21 cellular contexts compared by ENCODE assay signal in genomic region chr14:73719791-73720190, GRCh38. TPM values are rescaled to one million over a fixed set of nuclear protein-coding genes. Genes with fewer than 3 reads are reported as not detected.
DNase-seq lines count a peak whose midpoint lies in the region; ATAC-seq, FAIRE-seq and TF ChIP-seq lines count a peak whose summit lies in the region.
"Had no signal": no experiment of that assay in that cellular context is flagged by ENCODE, and none has a peak within 500 bp of the region (broad histone marks: within the 10 kb centered on the region; RNA-seq: fewer than 3 reads in every experiment).

No MANE protein-coding gene starts in this region.

- peaks cover 22% of the 10 kb centered on the region for H3F3A ChIP-seq in SK-N-SH (replicated peaks; ENCODE audit: insufficient read depth)

- H4K20me1 ChIP-seq in SK-N-SH (ENCODE audit: insufficient read depth) (no peaks in the 10 kb centered on the region), astrocyte (ENCODE audit: insufficient read depth, low read length) (peaks cover 11% of the 10 kb centered on the region)

- H3K79me2 ChIP-seq in SK-N-SH (ENCODE audit: insufficient read depth) (no peaks in the 10 kb centered on the region), astrocyte (ENCODE audit: insufficient read depth, low read length) (peaks cover 12% of the 10 kb centered on the region)

- H3K4me2 ChIP-seq in SK-N-SH (no peak overlapping the region), astrocyte (ENCODE audit: low read length) (no peak overlapping the region)
- H3K4me2 ChIP-seq: BLaER1 had no signal

- H3K36me3 ChIP-seq in SK-N-SH (replicated peaks in 1 of 2; ENCODE audit: control insufficient read depth in 1 of 2, insufficient read depth in 2 of 2, low read length in 1 of 2): peaks cover 42 to 46% of the 10 kb centered on the region in 2 experiments
- peaks cover 40% of the 10 kb centered on the region for H3K36me3 ChIP-seq in astrocyte (ENCODE audit: insufficient read depth, low read length)
- H3K36me3 ChIP-seq in stomach smooth muscle (ENCODE audit: control insufficient read depth in 2 of 2, insufficient read depth in 2 of 2, low read length in 2 of 2): peaks cover 32 to 45% of the 10 kb centered on the region in 2 donors

- H3K9me3 ChIP-seq in SK-N-SH (no peaks in the 10 kb centered on the region), astrocyte (ENCODE audit: insufficient read depth, low read depth, low read length) (no peaks in the 10 kb centered on the region), stomach smooth muscle (ENCODE audit: control insufficient read depth in 2 of 2, low read length in 2 of 2) (no peaks in the 10 kb centered on the region)
- H3K9me3 ChIP-seq: BLaER1, thyroid gland had no signal

- H3K27me3 Mint-ChIP-seq in astrocyte (ENCODE audit: low read depth, unreplicated experiment): no peaks in the 10 kb centered on the region
- no peaks in the 10 kb centered on the region for H3K27me3 Mint-ChIP-seq in mesothelial cell of epicardium (ENCODE audit: low read depth)

- no peak for FAIRE-seq in astrocyte (lab: Jason Lieb, UNC)
- FAIRE-seq: D721Med had no signal

- POLR2A ChIA-PET in SK-N-SH (lab: Yijun Ruan, JAX): interaction anchor here (1.2 kb wide), 1 partner anchor 167 kb away, joined by 5 read pairs; the partner anchor contains the start of gene ZNF410

- no peak overlapping the region for H3K4me3 ChIP-seq in SK-N-SH (ENCODE audit: low read depth in 2 of 2, low read length in 1 of 2)
- H3K4me3 ChIP-seq in astrocyte (ENCODE audit: insufficient read depth, low read depth, low read length): no peak overlapping the region
- H3K4me3 ChIP-seq in stomach smooth muscle (ENCODE audit: low read length in 2 of 2): no peak overlapping the region
- no peak overlapping the region for H3K4me3 ChIP-seq in foreskin fibroblast (ENCODE audit: low read depth in 1 of 2, low read length in 2 of 2)
- H3K4me3 ChIP-seq: BLaER1, cardiac muscle cell, thyroid gland had no signal

- H3K27me3 ChIP-seq in SK-N-SH (ENCODE audit: insufficient read depth): no peaks in the 10 kb centered on the region
- no peaks in the 10 kb centered on the region for H3K27me3 ChIP-seq in astrocyte (ENCODE audit: insufficient read depth, low read length)
- H3K27me3 ChIP-seq in stomach smooth muscle (ENCODE audit: control insufficient read depth in 1 of 2, insufficient read depth in 2 of 2, low read length in 2 of 2): no peaks in the 10 kb centered on the region
- H3K27me3 ChIP-seq: BLaER1, cardiac muscle cell, thyroid gland had no signal

- H2AFZ ChIP-seq in SK-N-SH (ENCODE audit: low read depth): no peak overlapping the region
- no peak overlapping the region for H2AFZ ChIP-seq in astrocyte (ENCODE audit: low read depth, low read length)

- CTCF ChIA-PET in SK-N-SH (lab: Yijun Ruan, JAX): interaction anchor here (0.8 to 2.2 kb wide), 4 partner anchors 9 to 108 kb away, joined by 3 to 13 read pairs (median 4); no protein-coding TSS in a partner anchor

- peak overlapping the region in 1 of 2 experiments; percentile 71; a peak in 2 of 4 replicates for H3K27ac ChIP-seq in SK-N-SH (ENCODE audit: low read depth in 2 of 2, low read length in 1 of 2)
- no peak overlapping the region for H3K27ac ChIP-seq in astrocyte (ENCODE audit: low read depth, low read length)
- peak overlapping the region; percentile 97 for H3K27ac ChIP-seq in stomach smooth muscle (ENCODE audit: low read length)
- H3K27ac ChIP-seq: 22Rv1, BLaER1, cardiac muscle cell, HL-60, thyroid gland had no signal

- peaks cover 4 to 48% of the 10 kb centered on the region in 2 experiments; a peak in 3 of 4 replicates for H3K4me1 ChIP-seq in SK-N-SH (ENCODE audit: control insufficient read depth in 1 of 2, insufficient read depth in 2 of 2, low read depth in 1 of 2, low read length in 1 of 2)
- H3K4me1 ChIP-seq in astrocyte (ENCODE audit: insufficient read depth, low read length): peaks cover 36% of the 10 kb centered on the region
- H3K4me1 ChIP-seq in stomach smooth muscle (ENCODE audit: control insufficient read depth, insufficient read depth, low read length): peaks cover 64% of the 10 kb centered on the region

- H3K9ac ChIP-seq in SK-N-SH (no peak overlapping the region), astrocyte (ENCODE audit: low read length) (no peak overlapping the region), stomach smooth muscle (ENCODE audit: low read length in 2 of 2) (peak overlapping the region; percentile 29 to 48)
- H3K9ac ChIP-seq: BLaER1 had no signal

- H3K9me2 ChIP-seq in SK-N-SH: no peaks in the 10 kb centered on the region

- H3K27ac Mint-ChIP-seq in astrocyte (ENCODE audit: unreplicated experiment) (no peak overlapping the region), mesothelial cell of epicardium (peak overlapping the region; percentile 92)

- no peak for ATAC-seq in SK-N-SH treated with all-trans-retinoic acid at 6 μM for 48 hours
- no peak for ATAC-seq in GM19395 (IDR thresholded peaks at IDR 0.05; ENCODE audit: unreplicated experiment)
- ATAC-seq: Panc1 had no signal

- H3K4me3 Mint-ChIP-seq in astrocyte (ENCODE audit: unreplicated experiment) (peak overlapping the region; percentile 40), mesothelial cell of epicardium (no peak overlapping the region)

- 96% methylated on average over 8 of the region's 8 CpGs for WGBS in SK-N-SH (ENCODE audit: low lambda C conversion rate)

- DNase-seq in SK-N-SH: peak; percentile 15
- DNase-seq in astrocyte (ENCODE audit: low read depth): no peak
- no peak for DNase-seq in mesothelial cell of epicardium (ENCODE audit: low spot score in 2 of 2, unreplicated experiment in 2 of 2)
- DNase-seq in effector CD8-positive, alpha-beta T cell (lab: John Stamatoyannopoulos, UW): no peak
- DNase-seq in foreskin fibroblast: no peak
- DNase-seq: activated CD4-positive, alpha-beta T cell treated with anti-CD3 and anti-CD28 coated beads, Interleukin-2, amount 50 U/mL, for 1 hour; activated T-cell treated with anti-CD3 and anti-CD28 coated beads, Interleukin-2, amount 50 U/mL, for 1 hour; GOT3; NCI-H1048; NCI-H774; stimulated activated CD4-positive, alpha-beta T cell treated with anti-CD3 and anti-CD28 coated beads, Interleukin-4, amount 100 ng/mL, for 24 hours; thyroid gland had no signal

- H3K36me3 Mint-ChIP-seq in astrocyte (ENCODE audit: low read depth, unreplicated experiment) (peaks cover 19% of the 10 kb centered on the region), mesothelial cell of epicardium (peaks cover 42% of the 10 kb centered on the region)

- no peak for TF ChIP-seq EP300 in SK-N-SH (IDR thresholded peaks at IDR 0.05; ENCODE audit: borderline replicate concordance in 1 of 2, low read depth in 1 of 2, low read length in 1 of 2)

- TF ChIP-seq RAD21 in SK-N-SH (IDR thresholded peaks at IDR 0.05; ENCODE audit: low read length): no peak

- peaks cover 36% of the 10 kb centered on the region for H3K4me1 Mint-ChIP-seq in astrocyte (ENCODE audit: low read depth, unreplicated experiment)
- H3K4me1 Mint-ChIP-seq in mesothelial cell of epicardium: peaks cover 24% of the 10 kb centered on the region

- TF ChIP-seq CTCF in SK-N-SH (IDR thresholded peaks at IDR 0.05) (no peak), astrocyte (IDR thresholded peaks at IDR 0.05; ENCODE audit: insufficient read depth, low read depth, low read length) (no peak), mesothelial cell of epicardium (IDR thresholded peaks at IDR 0.05; ENCODE audit: unreplicated experiment) (no peak), foreskin fibroblast (IDR thresholded peaks at IDR 0.05; ENCODE audit: low read depth, low read length) (no peak)

- H3K9me3 Mint-ChIP-seq in astrocyte (ENCODE audit: unreplicated experiment) (no peaks in the 10 kb centered on the region), mesothelial cell of epicardium (no peaks in the 10 kb centered on the region)

TF ChIP-seq in SK-N-SH, 30 proteins besides CTCF, POLR2A, EP300 and RAD21 (continues in another document):
- TF ChIP-seq RCOR1 (IDR thresholded peaks at IDR 0.05; ENCODE audit: low read length): no peak
- no peak for TF ChIP-seq NFIC (IDR thresholded peaks at IDR 0.05; ENCODE audit: borderline replicate concordance)
- no peak for TF ChIP-seq GATA2 (CRISPR knock-in tag; IDR thresholded peaks at IDR 0.05)
- no peak for TF ChIP-seq POLR2AphosphoS5 (IDR thresholded peaks at IDR 0.05; ENCODE audit: low read depth, low read length)
- TF ChIP-seq EZH2phosphoT487 (IDR thresholded peaks at IDR 0.05; ENCODE audit: borderline replicate concordance, low read depth): no peak
- no peak for TF ChIP-seq USF1 (IDR thresholded peaks at IDR 0.05; ENCODE audit: borderline replicate concordance, low read depth)

TF ChIP-seq in SK-N-SH treated with all-trans-retinoic acid at 6 μM for 48 hours, 23 proteins besides CTCF, POLR2A, EP300 and RAD21 (continues in another document):
- TF ChIP-seq ZNF565 (CRISPR knock-in tag; conservative IDR thresholded peaks at IDR 0.05; ENCODE audit: low read depth): no peak
- no peak for TF ChIP-seq CSDC2 (CRISPR knock-in tag; IDR thresholded peaks at IDR 0.05)
- TF ChIP-seq RARB (CRISPR knock-in tag; IDR thresholded peaks at IDR 0.05): no peak
- no peak for TF ChIP-seq POU6F1 (CRISPR knock-in tag; IDR thresholded peaks at IDR 0.05; ENCODE audit: borderline replicate concordance, low read depth)
- no peak for TF ChIP-seq ZNF8 (CRISPR knock-in tag; IDR thresholded peaks at IDR 0.05)
- no peak for TF ChIP-seq ZFP30 (CRISPR knock-in tag; IDR thresholded peaks at IDR 0.05)
- no peak for TF ChIP-seq GLIS3 (CRISPR knock-in tag; IDR thresholded peaks at IDR 0.05)
- TF ChIP-seq ARNTL (CRISPR knock-in tag; IDR thresholded peaks at IDR 0.05; ENCODE audit: borderline replicate concordance, low read depth): no peak

RNA-seq across cellular contexts. Expression of gene PNMA1, which starts 5.6 kb away (rescaled TPM):
- 19.5 and 31.5 TPM in 2 replicates for polyA plus RNA-seq in SK-N-SH (2012; rRNA removed)
- polyA plus RNA-seq in SK-N-SH (2012; cell fraction: cytosol; rRNA removed): 40.3 and 44.6 TPM in 2 replicates
- polyA plus RNA-seq in SK-N-SH (2012; cell fraction: nucleus; rRNA removed): 28.6 and 29.8 TPM in 2 replicates
- total RNA-seq in astrocyte (67.4 and 74.3 TPM in 2 replicates), mesothelial cell of epicardium (46.4 to 48.6 TPM (median 47.7 TPM) in 3 replicates)

Comparison
In these comparisons a context has a peak if more than half of its experiments do, and no peak if none do; other contexts are left out.
1. H3K9ac ChIP-seq: peak in stomach smooth muscle (2 of 2); none in SK-N-SH (single experiment) and astrocyte (single experiment).